Comparison of ENCODE assay signal across 13 cellular contexts in genomic region chr11:6497069-6497839, GRCh38. TPM values are rescaled to one million over a fixed set of nuclear protein-coding genes. Genes with fewer than 3 reads are reported as not detected.
DNase-seq lines count a peak whose midpoint lies in the region; ATAC-seq and TF ChIP-seq lines count a peak whose summit lies in the region.
"Had no signal": no experiment of that assay in that cellular context is flagged by ENCODE, and none has a peak within 500 bp of the region (broad histone marks: within the 10 kb centered on the region; RNA-seq: fewer than 3 reads in every experiment).

DNHD1 (plus strand) TSS chr11:6497280; CDS start chr11:6498216, 936 bp downstream.

- POLR2A ChIA-PET in RWPE1 (lab: Yijun Ruan, JAX; ENCODE audit: low non-redundant PET), result no interaction called here

- ATAC-seq in activated CD8-positive, alpha-beta memory T cell treated with anti-CD3 and anti-CD28 coated beads, Interleukin-2, amount 10 ng/mL, durations not matched to agents 7 days and 5 days, result no peak
- no peak for ATAC-seq in memory B cell (ENCODE audit: low read depth)

- no peak within 1 kb of the TSS for H3K4me3 Mint-ChIP-seq in activated CD8-positive, alpha-beta memory T cell treated with anti-CD3 and anti-CD28 coated beads, Interleukin-2, amount 10 ng/mL, durations not matched to agents 7 days and 5 days
- H3K4me3 Mint-ChIP-seq in memory B cell, result no peak within 1 kb of the TSS
- H3K4me3 Mint-ChIP-seq: type B pancreatic cell had no signal

- H3K36me3 ChIP-seq in tibial nerve, result peaks cover 0 to 28% (median 0%) of the 10 kb centered on the region in 3 donors

- H3K36me3 Mint-ChIP-seq in activated CD8-positive, alpha-beta memory T cell treated with anti-CD3 and anti-CD28 coated beads, Interleukin-2, amount 10 ng/mL, durations not matched to agents 7 days and 5 days, result peaks cover 20% of the 10 kb centered on the region
- peaks cover 22% of the 10 kb centered on the region for H3K36me3 Mint-ChIP-seq in memory B cell
- H3K36me3 Mint-ChIP-seq: type B pancreatic cell had no signal

- no peak for TF ChIP-seq POLR2A in tibial nerve (IDR thresholded peaks at IDR 0.05)

- no peak within 1 kb of the TSS for H3K27ac Mint-ChIP-seq in activated CD8-positive, alpha-beta memory T cell treated with anti-CD3 and anti-CD28 coated beads, Interleukin-2, amount 10 ng/mL, durations not matched to agents 7 days and 5 days
- H3K27ac Mint-ChIP-seq in memory B cell, result peak within 1 kb of the TSS; percentile 39
- H3K27ac Mint-ChIP-seq: type B pancreatic cell had no signal

- no peak for TF ChIP-seq EP300 in tibial nerve (IDR thresholded peaks at IDR 0.05)

- no peak for TF ChIP-seq CTCF in tibial nerve (IDR thresholded peaks at IDR 0.05)
- no peak for TF ChIP-seq CTCF in RWPE1 (conservative IDR thresholded peaks at IDR 0.05; ENCODE audit: low read depth)

- peaks cover 0 to 18% (median 0%) of the 10 kb centered on the region in 4 donors for H3K4me1 ChIP-seq in tibial nerve

- CTCF ChIA-PET in activated CD8-positive, alpha-beta memory T cell treated with anti-CD3 and anti-CD28 coated beads, Interleukin-2, amount 10 ng/mL, durations not matched to agents 7 days and 5 days (lab: Charles Lee), result interaction anchor here (1.0 kb wide), 1 partner anchor 134 kb away, joined by 3 read pairs; no protein-coding TSS in a partner anchor
- CTCF ChIA-PET in RWPE1 (lab: Yijun Ruan, JAX), result no interaction called here

- peak within 1 kb of the TSS in 2 of 4 donors; percentile 6 to 34 for H3K4me3 ChIP-seq in tibial nerve

- WGBS in tibial nerve, 2 donors, result 47 to 49% methylated on average over 33 of the region's 33 CpGs

- no peak for DNase-seq in activated CD8-positive, alpha-beta memory T cell treated with anti-CD3 and anti-CD28 coated beads, Interleukin-2, amount 10 ng/mL, durations not matched to agents 7 days and 5 days
- DNase-seq in activated CD8-positive, alpha-beta memory T cell treated with anti-CD3 and anti-CD28 coated beads for 24 hours, result no peak
- DNase-seq in memory B cell (ENCODE audit: low spot score in 2 of 2) (no peak), tibial nerve (ENCODE audit: low spot score in 2 of 2) (no peak), NCI-H1048 (lab: John Stamatoyannopoulos, UW) (no peak), RWPE1 (ENCODE audit: low spot score) (no peak), DMS79 treated with DMSO at 0.1 percent for 48 hours (lab: John Stamatoyannopoulos, UW) (no peak)
- DNase-seq: ACHN, NCI-H1417 had no signal

- H3K27ac ChIP-seq in cingulate gyrus (ENCODE audit: low read depth, low read length) (peak within 1 kb of the TSS; percentile 35), tibial nerve (no peak within 1 kb of the TSS), RWPE1 (no peak within 1 kb of the TSS)
- H3K27ac ChIP-seq: VCaP had no signal

- H3K4me1 Mint-ChIP-seq in activated CD8-positive, alpha-beta memory T cell treated with anti-CD3 and anti-CD28 coated beads, Interleukin-2, amount 10 ng/mL, durations not matched to agents 7 days and 5 days, result peaks cover 8% of the 10 kb centered on the region
- H3K4me1 Mint-ChIP-seq in memory B cell, result peaks cover 22% of the 10 kb centered on the region

- no peaks in the 10 kb centered on the region for H3K9me3 Mint-ChIP-seq in activated CD8-positive, alpha-beta memory T cell treated with anti-CD3 and anti-CD28 coated beads, Interleukin-2, amount 10 ng/mL, durations not matched to agents 7 days and 5 days (ENCODE audit: low read depth)
- no peaks in the 10 kb centered on the region for H3K9me3 Mint-ChIP-seq in memory B cell
- H3K9me3 Mint-ChIP-seq: type B pancreatic cell had no signal

- no peaks in the 10 kb centered on the region for H3K9me3 ChIP-seq in tibial nerve
- H3K9me3 ChIP-seq: ascending aorta had no signal

- no peaks in the 10 kb centered on the region for H3K27me3 Mint-ChIP-seq in activated CD8-positive, alpha-beta memory T cell treated with anti-CD3 and anti-CD28 coated beads, Interleukin-2, amount 10 ng/mL, durations not matched to agents 7 days and 5 days
- H3K27me3 Mint-ChIP-seq in memory B cell, result no peaks in the 10 kb centered on the region
- H3K27me3 Mint-ChIP-seq: type B pancreatic cell had no signal

- H3K27me3 ChIP-seq in tibial nerve, result no peaks in the 10 kb centered on the region
- H3K27me3 ChIP-seq: ascending aorta had no signal

RNA-seq across cellular contexts. Expression of gene DNHD1, which starts in this region (rescaled TPM):
- total RNA-seq in activated CD8-positive, alpha-beta memory T cell treated with anti-CD3 and anti-CD28 coated beads, Interleukin-2, amount 10 ng/mL, durations not matched to agents 7 days and 5 days, result 10 to 100 TPM; 17.4 to 25.3 TPM
- total RNA-seq in tibial nerve, result 10 to 100 TPM; 17.2 to 27.3 (median 21.0) TPM
